ENCODE assay signal across 21 cellular contexts in the genomic region with DNA sequence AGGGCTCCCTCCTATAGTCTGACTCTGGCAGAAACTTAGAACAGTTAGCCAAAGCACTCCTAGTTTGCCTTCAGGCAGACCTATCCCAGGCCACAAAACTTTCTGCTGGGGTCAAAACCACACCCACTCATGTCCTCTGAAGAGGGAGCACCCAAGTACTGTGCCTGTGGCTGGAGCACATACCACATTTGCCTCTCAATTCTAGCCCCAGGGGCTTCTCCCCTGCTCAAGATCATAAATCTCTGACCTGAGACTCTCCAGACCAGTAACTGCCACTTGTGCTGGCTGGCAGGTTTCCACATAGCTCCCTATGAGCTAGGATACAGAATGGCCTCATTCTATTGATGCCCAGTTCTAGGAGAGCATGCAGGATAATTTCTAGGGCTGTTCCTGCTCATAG.
"Had no signal": no experiment of that assay in that cellular context is flagged by ENCODE, and none has a peak within 500 bp of the region (broad histone marks: within the 10 kb centered on the region; RNA-seq: fewer than 3 reads in every experiment).

No MANE protein-coding gene starts in this region.

- H3K4me3 ChIP-seq: SJSA1, SK-N-MC had no signal

- FAIRE-seq: HepG2, RCC 7860 had no signal

- H3K4me1 ChIP-seq: SJSA1 had no signal

- ATAC-seq: HepG2 had no signal

- H3K27me3 ChIP-seq: SJSA1 had no signal

- H3K9me3 ChIP-seq: SJSA1 had no signal

- DNase-seq: IMR-90, Karpas-422, KG1, MM.1S, NCI-H1092 treated with DMSO at 0.1 percent for 48 hours, NCI-H1417, NCI-H1436 treated with DMSO at 0.1 percent for 48 hours, NCI-H1694, NCI-H187 treated with DMSO at 0.1 percent for 48 hours, NCI-H2029 treated with DMSO at 0.1 percent for 48 hours, NCI-H2107, NCI-H2227 treated with DMSO at 0.1 percent for 48 hours, NCI-H524, NCI-H82, Right ventricle myocardium superior, RPMI8226, SIG-M5 had no signal

- H3K36me3 ChIP-seq: SJSA1 had no signal
